In the genomic region with DNA sequence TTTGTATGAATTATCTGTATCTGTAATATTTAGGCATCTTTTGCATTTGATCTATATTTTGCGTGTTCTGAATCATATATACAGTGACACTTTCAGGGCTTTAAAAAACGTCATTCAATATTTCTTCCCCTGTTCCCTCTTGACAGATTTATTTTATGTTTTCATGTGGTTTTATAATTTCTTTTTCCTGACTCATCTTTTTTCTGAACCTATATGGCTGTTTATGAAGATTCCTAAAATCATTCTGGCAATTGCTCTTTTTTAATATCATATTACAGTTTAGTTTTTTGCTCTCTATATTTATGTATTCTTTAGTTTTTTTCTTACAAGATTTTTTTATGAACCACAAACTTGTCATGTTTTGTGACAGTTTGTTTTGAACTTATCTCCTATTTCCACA, we compare ENCODE assay signal across 25 cellular contexts.
"Had no signal": no experiment of that assay in that cellular context is flagged by ENCODE, and none has a peak within 500 bp of the region (broad histone marks: within the 10 kb centered on the region; RNA-seq: fewer than 3 reads in every experiment).

No MANE protein-coding gene starts in this region.

- H3K27ac Mint-ChIP-seq: activated naive CD4-positive, alpha-beta T cell treated with anti-CD3 and anti-CD28 coated beads for 36 hours; activated naive CD8-positive, alpha-beta T cell treated with anti-CD3 and anti-CD28 coated beads, Interleukin-2, amount 50 U/mL, for 24 hours; dendritic cell treated with granulocyte-macrophage colony-stimulating factor and Interleukin-4, amounts not matched to agents 40 ng/mL and 50 ng/mL, for 4 days; progenitor cell of endocrine pancreas had no signal

- H3K9me3 Mint-ChIP-seq: activated naive CD4-positive, alpha-beta T cell treated with anti-CD3 and anti-CD28 coated beads for 36 hours; activated naive CD8-positive, alpha-beta T cell treated with anti-CD3 and anti-CD28 coated beads, Interleukin-2, amount 50 U/mL, for 24 hours; dendritic cell treated with granulocyte-macrophage colony-stimulating factor and Interleukin-4, amounts not matched to agents 40 ng/mL and 50 ng/mL, for 4 days; natural killer cell had no signal

- H3K4me1 Mint-ChIP-seq: natural killer cell had no signal

- ATAC-seq: activated naive CD8-positive, alpha-beta T cell treated with anti-CD3 and anti-CD28 coated beads, Interleukin-2, amount 50 U/mL, for 24 hours; body of pancreas; gastroesophageal sphincter; heart left ventricle; left lobe of liver; lower lobe of right lung; natural killer cell; SK-N-SH treated with all-trans-retinoic acid at 6 μM for 48 hours had no signal

- H3K4me1 ChIP-seq: body of pancreas, lower lobe of right lung, spleen, stomach, transverse colon had no signal

- H3K9me3 ChIP-seq: body of pancreas, gastroesophageal sphincter, heart left ventricle, lower lobe of right lung, spleen, stomach, suprapubic skin, transverse colon had no signal

- H3K36me3 ChIP-seq: cardiac muscle cell had no signal

- FAIRE-seq: TTC549, urothelium cell line had no signal

- H3K27me3 Mint-ChIP-seq: activated naive CD8-positive, alpha-beta T cell treated with anti-CD3 and anti-CD28 coated beads, Interleukin-2, amount 50 U/mL, for 24 hours; dendritic cell treated with granulocyte-macrophage colony-stimulating factor and Interleukin-4, amounts not matched to agents 40 ng/mL and 50 ng/mL, for 4 days; progenitor cell of endocrine pancreas had no signal

- H3K27me3 ChIP-seq: body of pancreas, cardiac muscle cell, gastroesophageal sphincter, heart left ventricle, spleen, stomach, suprapubic skin, transverse colon had no signal

- H3K4me3 ChIP-seq: body of pancreas, cardiac muscle cell, gastroesophageal sphincter, heart left ventricle, lower lobe of right lung, spleen, stomach, suprapubic skin, transverse colon had no signal

- H3K27ac ChIP-seq: body of pancreas, cardiac muscle cell, gastroesophageal sphincter, heart left ventricle, lower lobe of right lung, spleen, stomach, suprapubic skin, transverse colon, WERI-Rb-1 had no signal

- DNase-seq: activated CD4-positive, CD25-positive, alpha-beta regulatory T cell treated with anti-CD3 and anti-CD28 coated beads, Interleukin-2, amount 50 U/mL, for 72 hours; activated effector memory CD4-positive, alpha-beta T cell treated with Interleukin-2 at 50 U/mL for 16 hours; activated naive CD4-positive, alpha-beta T cell treated with anti-CD3 and anti-CD28 coated beads for 36 hours; activated naive CD8-positive, alpha-beta T cell treated with anti-CD3 and anti-CD28 coated beads, Interleukin-2, amount 50 U/mL, for 24 hours; activated T-cell treated with anti-CD3 and anti-CD28 coated beads, Interleukin-2, amount 50 U/mL, for 1 hour; body of pancreas; effector CD8-positive, alpha-beta T cell; heart left ventricle; lower lobe of right lung; natural killer cell; retina; spleen; stimulated activated CD4-positive, alpha-beta T cell treated with anti-CD3 and anti-CD28 coated beads, Interleukin-4, amount 100 ng/mL, for 24 hours; stomach; transverse colon; WERI-Rb-1 had no signal

- H3K4me3 Mint-ChIP-seq: activated naive CD4-positive, alpha-beta T cell treated with anti-CD3 and anti-CD28 coated beads for 36 hours; activated naive CD8-positive, alpha-beta T cell treated with anti-CD3 and anti-CD28 coated beads, Interleukin-2, amount 50 U/mL, for 24 hours; dendritic cell treated with granulocyte-macrophage colony-stimulating factor and Interleukin-4, amounts not matched to agents 40 ng/mL and 50 ng/mL, for 4 days; natural killer cell had no signal
